ENCODE assay signal across 8 cellular contexts in genomic region chr9:71604197-71605063, GRCh38.
A peak's percentile ranks its signal among the peaks of the same experiment; 100 is the strongest.
DNase-seq lines count a peak whose midpoint lies in the region; ATAC-seq lines count a peak whose summit lies in the region.

No MANE protein-coding gene starts in this region.

- H3K4me1 Mint-ChIP-seq in memory B cell: no peaks in the 10 kb centered on the region

- H3K9me3 Mint-ChIP-seq in memory B cell: no peaks in the 10 kb centered on the region

- ATAC-seq in GM18499 (IDR thresholded peaks at IDR 0.05; ENCODE audit: insufficient read depth, unreplicated experiment) (peak; percentile 55), HG03060 (IDR thresholded peaks at IDR 0.05; ENCODE audit: low read depth, unreplicated experiment) (peak; percentile 66), memory B cell (ENCODE audit: low read depth) (peak; percentile 78)

- no peaks in the 10 kb centered on the region for H3K36me3 Mint-ChIP-seq in memory B cell

- no peak overlapping the region for H3K4me3 Mint-ChIP-seq in memory B cell

- peak; percentile 74 for DNase-seq in A172 (ENCODE audit: low spot score)
- peak; percentile 7 for DNase-seq in NCI-H446 treated with DMSO at 0.1 percent for 48 hours (lab: John Stamatoyannopoulos, UW)
- DNase-seq in activated CD4-positive, alpha-beta T cell treated with anti-CD3 and anti-CD28 coated beads, Interleukin-2, amount 50 U/mL, for 4 hours: peak; percentile 77 to 78
- peak; percentile 79 for DNase-seq in ecto neural progenitor cell (ENCODE audit: low spot score)
- peak; percentile 66 to 69 for DNase-seq in memory B cell (ENCODE audit: low spot score in 2 of 2)
- peak; percentile 63 for DNase-seq in stimulated activated CD8-positive, alpha-beta memory T cell treated with anti-CD3 and anti-CD28 coated beads, Interleukin-2, amount 100 ng/mL, for 48 hours (ENCODE audit: low read depth in 2 of 2)

- no peaks in the 10 kb centered on the region for H3K27me3 Mint-ChIP-seq in memory B cell

- no peak overlapping the region for H3K27ac Mint-ChIP-seq in memory B cell

Comparison
In these comparisons a context has a peak if more than half of its experiments do, and no peak if none do; other contexts are left out.
1. Peak in every context shown above with its lines: DNase-seq and ATAC-seq.
2. DNase-seq: peak in every context shown above with its lines; median percentile 79 in ecto neural progenitor cell; 78 in activated CD4-positive, alpha-beta T cell treated with anti-CD3 and anti-CD28 coated beads, Interleukin-2, amount 50 U/mL, for 4 hours; 74 in A172; 68 in memory B cell; 63 in stimulated activated CD8-positive, alpha-beta memory T cell treated with anti-CD3 and anti-CD28 coated beads, Interleukin-2, amount 100 ng/mL, for 48 hours; 7 in NCI-H446 treated with DMSO at 0.1 percent for 48 hours.